ENCODE assay signal across 1 cellular context in the genomic region with DNA sequence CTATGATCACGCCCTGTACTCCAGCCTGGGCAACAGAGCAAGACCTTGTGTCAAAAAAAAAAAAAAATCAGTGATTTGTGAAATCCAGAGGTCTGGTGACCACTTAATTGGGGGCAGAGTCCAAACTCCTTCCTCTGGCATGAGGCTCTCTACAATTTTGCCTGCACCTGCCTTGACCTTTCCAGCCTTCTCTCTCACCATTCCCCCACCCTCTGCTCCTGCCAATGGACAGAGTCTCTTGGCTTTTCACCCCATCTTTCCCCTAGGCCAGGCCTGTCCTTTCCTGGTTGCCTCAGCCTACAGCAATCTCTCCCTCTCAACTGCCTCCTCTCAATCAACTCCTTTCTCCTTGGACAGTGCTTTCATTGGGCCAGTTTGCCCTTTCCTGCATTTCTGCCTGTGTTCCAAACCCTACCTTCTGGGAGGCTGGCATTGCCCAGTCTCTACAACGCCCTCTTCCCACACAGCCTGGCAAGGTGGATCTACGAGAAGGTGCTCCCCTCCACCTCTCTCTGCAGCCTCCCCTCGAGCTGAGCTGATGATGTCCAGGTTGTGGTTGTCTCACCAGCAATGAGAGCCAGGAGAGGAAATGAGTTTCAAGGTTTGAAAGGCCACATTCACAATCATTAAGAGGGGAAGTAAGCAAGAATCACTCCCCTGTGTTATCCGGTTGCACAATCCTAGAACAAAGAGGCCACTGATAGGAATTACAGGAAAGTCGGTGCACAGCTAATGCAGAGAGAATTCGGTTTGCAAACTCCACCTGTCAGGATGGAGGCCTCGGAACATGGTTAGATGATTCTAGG.
TF ChIP-seq lines count a peak whose summit lies in the region.

No MANE protein-coding gene starts in this region.

TF ChIP-seq in HepG2, 621 proteins besides CTCF, POLR2A, EP300 and RAD21 (continued from another document and continues in another):
- TF ChIP-seq, protein P1, sequence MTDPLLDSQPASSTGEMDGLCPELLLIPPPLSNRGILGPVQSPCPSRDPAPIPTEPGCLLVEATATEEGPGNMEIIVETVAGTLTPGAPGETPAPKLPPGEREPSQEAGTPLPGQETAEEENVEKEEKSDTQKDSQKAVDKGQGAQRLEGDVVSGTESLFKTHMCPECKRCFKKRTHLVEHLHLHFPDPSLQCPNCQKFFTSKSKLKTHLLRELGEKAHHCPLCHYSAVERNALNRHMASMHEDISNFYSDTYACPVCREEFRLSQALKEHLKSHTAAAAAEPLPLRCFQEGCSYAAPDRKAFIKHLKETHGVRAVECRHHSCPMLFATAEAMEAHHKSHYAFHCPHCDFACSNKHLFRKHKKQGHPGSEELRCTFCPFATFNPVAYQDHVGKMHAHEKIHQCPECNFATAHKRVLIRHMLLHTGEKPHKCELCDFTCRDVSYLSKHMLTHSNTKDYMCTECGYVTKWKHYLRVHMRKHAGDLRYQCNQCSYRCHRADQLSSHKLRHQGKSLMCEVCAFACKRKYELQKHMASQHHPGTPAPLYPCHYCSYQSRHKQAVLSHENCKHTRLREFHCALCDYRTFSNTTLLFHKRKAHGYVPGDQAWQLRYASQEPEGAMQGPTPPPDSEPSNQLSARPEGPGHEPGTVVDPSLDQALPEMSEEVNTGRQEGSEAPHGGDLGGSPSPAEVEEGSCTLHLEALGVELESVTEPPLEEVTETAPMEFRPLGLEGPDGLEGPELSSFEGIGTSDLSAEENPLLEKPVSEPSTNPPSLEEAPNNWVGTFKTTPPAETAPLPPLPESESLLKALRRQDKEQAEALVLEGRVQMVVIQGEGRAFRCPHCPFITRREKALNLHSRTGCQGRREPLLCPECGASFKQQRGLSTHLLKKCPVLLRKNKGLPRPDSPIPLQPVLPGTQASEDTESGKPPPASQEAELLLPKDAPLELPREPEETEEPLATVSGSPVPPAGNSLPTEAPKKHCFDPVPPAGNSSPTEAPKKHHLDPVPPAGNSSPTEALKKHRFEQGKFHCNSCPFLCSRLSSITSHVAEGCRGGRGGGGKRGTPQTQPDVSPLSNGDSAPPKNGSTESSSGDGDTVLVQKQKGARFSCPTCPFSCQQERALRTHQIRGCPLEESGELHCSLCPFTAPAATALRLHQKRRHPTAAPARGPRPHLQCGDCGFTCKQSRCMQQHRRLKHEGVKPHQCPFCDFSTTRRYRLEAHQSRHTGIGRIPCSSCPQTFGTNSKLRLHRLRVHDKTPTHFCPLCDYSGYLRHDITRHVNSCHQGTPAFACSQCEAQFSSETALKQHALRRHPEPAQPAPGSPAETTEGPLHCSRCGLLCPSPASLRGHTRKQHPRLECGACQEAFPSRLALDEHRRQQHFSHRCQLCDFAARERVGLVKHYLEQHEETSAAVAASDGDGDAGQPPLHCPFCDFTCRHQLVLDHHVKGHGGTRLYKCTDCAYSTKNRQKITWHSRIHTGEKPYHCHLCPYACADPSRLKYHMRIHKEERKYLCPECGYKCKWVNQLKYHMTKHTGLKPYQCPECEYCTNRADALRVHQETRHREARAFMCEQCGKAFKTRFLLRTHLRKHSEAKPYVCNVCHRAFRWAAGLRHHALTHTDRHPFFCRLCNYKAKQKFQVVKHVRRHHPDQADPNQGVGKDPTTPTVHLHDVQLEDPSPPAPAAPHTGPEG (CRISPR knock-in tag; IDR thresholded peaks at IDR 0.05): peak; percentile 76
- TF ChIP-seq HMG20A (CRISPR knock-in tag; IDR thresholded peaks at IDR 0.05; ENCODE audit: borderline replicate concordance): peak; percentile 98
- TF ChIP-seq, protein P2, sequence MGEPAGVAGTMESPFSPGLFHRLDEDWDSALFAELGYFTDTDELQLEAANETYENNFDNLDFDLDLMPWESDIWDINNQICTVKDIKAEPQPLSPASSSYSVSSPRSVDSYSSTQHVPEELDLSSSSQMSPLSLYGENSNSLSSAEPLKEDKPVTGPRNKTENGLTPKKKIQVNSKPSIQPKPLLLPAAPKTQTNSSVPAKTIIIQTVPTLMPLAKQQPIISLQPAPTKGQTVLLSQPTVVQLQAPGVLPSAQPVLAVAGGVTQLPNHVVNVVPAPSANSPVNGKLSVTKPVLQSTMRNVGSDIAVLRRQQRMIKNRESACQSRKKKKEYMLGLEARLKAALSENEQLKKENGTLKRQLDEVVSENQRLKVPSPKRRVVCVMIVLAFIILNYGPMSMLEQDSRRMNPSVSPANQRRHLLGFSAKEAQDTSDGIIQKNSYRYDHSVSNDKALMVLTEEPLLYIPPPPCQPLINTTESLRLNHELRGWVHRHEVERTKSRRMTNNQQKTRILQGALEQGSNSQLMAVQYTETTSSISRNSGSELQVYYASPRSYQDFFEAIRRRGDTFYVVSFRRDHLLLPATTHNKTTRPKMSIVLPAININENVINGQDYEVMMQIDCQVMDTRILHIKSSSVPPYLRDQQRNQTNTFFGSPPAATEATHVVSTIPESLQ (CRISPR knock-in tag; conservative IDR thresholded peaks at IDR 0.05): no peak
- TF ChIP-seq, protein P3, sequence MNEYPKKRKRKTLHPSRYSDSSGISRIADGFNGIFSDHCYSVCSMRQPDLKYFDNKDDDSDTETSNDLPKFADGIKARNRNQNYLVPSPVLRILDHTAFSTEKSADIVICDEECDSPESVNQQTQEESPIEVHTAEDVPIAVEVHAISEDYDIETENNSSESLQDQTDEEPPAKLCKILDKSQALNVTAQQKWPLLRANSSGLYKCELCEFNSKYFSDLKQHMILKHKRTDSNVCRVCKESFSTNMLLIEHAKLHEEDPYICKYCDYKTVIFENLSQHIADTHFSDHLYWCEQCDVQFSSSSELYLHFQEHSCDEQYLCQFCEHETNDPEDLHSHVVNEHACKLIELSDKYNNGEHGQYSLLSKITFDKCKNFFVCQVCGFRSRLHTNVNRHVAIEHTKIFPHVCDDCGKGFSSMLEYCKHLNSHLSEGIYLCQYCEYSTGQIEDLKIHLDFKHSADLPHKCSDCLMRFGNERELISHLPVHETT (CRISPR knock-in tag; conservative IDR thresholded peaks at IDR 0.05): peak; percentile 57; the same call in 1 of the 2 replicates
- TF ChIP-seq, protein P4, sequence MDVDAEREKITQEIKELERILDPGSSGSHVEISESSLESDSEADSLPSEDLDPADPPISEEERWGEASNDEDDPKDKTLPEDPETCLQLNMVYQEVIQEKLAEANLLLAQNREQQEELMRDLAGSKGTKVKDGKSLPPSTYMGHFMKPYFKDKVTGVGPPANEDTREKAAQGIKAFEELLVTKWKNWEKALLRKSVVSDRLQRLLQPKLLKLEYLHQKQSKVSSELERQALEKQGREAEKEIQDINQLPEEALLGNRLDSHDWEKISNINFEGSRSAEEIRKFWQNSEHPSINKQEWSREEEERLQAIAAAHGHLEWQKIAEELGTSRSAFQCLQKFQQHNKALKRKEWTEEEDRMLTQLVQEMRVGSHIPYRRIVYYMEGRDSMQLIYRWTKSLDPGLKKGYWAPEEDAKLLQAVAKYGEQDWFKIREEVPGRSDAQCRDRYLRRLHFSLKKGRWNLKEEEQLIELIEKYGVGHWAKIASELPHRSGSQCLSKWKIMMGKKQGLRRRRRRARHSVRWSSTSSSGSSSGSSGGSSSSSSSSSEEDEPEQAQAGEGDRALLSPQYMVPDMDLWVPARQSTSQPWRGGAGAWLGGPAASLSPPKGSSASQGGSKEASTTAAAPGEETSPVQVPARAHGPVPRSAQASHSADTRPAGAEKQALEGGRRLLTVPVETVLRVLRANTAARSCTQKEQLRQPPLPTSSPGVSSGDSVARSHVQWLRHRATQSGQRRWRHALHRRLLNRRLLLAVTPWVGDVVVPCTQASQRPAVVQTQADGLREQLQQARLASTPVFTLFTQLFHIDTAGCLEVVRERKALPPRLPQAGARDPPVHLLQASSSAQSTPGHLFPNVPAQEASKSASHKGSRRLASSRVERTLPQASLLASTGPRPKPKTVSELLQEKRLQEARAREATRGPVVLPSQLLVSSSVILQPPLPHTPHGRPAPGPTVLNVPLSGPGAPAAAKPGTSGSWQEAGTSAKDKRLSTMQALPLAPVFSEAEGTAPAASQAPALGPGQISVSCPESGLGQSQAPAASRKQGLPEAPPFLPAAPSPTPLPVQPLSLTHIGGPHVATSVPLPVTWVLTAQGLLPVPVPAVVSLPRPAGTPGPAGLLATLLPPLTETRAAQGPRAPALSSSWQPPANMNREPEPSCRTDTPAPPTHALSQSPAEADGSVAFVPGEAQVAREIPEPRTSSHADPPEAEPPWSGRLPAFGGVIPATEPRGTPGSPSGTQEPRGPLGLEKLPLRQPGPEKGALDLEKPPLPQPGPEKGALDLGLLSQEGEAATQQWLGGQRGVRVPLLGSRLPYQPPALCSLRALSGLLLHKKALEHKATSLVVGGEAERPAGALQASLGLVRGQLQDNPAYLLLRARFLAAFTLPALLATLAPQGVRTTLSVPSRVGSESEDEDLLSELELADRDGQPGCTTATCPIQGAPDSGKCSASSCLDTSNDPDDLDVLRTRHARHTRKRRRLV (CRISPR knock-in tag; IDR thresholded peaks at IDR 0.05): peak; percentile 84; the same call in 1 of the 2 replicates
- TF ChIP-seq, protein P5, sequence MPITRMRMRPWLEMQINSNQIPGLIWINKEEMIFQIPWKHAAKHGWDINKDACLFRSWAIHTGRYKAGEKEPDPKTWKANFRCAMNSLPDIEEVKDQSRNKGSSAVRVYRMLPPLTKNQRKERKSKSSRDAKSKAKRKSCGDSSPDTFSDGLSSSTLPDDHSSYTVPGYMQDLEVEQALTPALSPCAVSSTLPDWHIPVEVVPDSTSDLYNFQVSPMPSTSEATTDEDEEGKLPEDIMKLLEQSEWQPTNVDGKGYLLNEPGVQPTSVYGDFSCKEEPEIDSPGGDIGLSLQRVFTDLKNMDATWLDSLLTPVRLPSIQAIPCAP (CRISPR knock-in tag; IDR thresholded peaks at IDR 0.05; ENCODE audit: low read depth): no peak
- no peak for TF ChIP-seq ZNF260 (CRISPR knock-in tag; IDR thresholded peaks at IDR 0.05; ENCODE audit: borderline replicate concordance, low read depth)
- TF ChIP-seq ZEB1 (IDR thresholded peaks at IDR 0.05; ENCODE audit: insufficient replicate concordance, low read depth): peak; percentile 89
- peak; percentile 97 for TF ChIP-seq POLR2G (IDR thresholded peaks at IDR 0.05; ENCODE audit: low read depth, low read length)
- TF ChIP-seq, protein P6, sequence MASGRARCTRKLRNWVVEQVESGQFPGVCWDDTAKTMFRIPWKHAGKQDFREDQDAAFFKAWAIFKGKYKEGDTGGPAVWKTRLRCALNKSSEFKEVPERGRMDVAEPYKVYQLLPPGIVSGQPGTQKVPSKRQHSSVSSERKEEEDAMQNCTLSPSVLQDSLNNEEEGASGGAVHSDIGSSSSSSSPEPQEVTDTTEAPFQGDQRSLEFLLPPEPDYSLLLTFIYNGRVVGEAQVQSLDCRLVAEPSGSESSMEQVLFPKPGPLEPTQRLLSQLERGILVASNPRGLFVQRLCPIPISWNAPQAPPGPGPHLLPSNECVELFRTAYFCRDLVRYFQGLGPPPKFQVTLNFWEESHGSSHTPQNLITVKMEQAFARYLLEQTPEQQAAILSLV (CRISPR knock-in tag; IDR thresholded peaks at IDR 0.05; ENCODE audit: borderline replicate concordance): no peak; the same call in 1 of the 2 replicates
- TF ChIP-seq, protein P7, sequence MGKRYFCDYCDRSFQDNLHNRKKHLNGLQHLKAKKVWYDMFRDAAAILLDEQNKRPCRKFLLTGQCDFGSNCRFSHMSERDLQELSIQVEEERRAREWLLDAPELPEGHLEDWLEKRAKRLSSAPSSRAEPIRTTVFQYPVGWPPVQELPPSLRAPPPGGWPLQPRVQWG (CRISPR knock-in tag; IDR thresholded peaks at IDR 0.05; ENCODE audit: borderline replicate concordance, low read depth): no peak
- TF ChIP-seq MAF1 (CRISPR knock-in tag; IDR thresholded peaks at IDR 0.05; ENCODE audit: borderline replicate concordance): peak; percentile 68; the same call in 1 of the 2 replicates
- TF ChIP-seq CC2D1A (CRISPR knock-in tag; IDR thresholded peaks at IDR 0.05): no peak
- no peak for TF ChIP-seq ZNF382 (CRISPR knock-in tag; IDR thresholded peaks at IDR 0.05; ENCODE audit: borderline replicate concordance)
- TF ChIP-seq SETDB1 (CRISPR knock-in tag; IDR thresholded peaks at IDR 0.05; ENCODE audit: borderline replicate concordance): no peak
- no peak; the same call in 1 of the 2 replicates for TF ChIP-seq ZFP36L2 (CRISPR knock-in tag; IDR thresholded peaks at IDR 0.05)
- TF ChIP-seq, protein P8, sequence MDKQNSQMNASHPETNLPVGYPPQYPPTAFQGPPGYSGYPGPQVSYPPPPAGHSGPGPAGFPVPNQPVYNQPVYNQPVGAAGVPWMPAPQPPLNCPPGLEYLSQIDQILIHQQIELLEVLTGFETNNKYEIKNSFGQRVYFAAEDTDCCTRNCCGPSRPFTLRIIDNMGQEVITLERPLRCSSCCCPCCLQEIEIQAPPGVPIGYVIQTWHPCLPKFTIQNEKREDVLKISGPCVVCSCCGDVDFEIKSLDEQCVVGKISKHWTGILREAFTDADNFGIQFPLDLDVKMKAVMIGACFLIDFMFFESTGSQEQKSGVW (CRISPR knock-in tag; IDR thresholded peaks at IDR 0.05; ENCODE audit: borderline replicate concordance): no peak; the same call in 1 of the 2 replicates
- TF ChIP-seq JUNB (CRISPR knock-in tag; IDR thresholded peaks at IDR 0.05; ENCODE audit: borderline replicate concordance): peak; percentile 62; the same call in 1 of the 2 replicates
- no peak for TF ChIP-seq NFIB (CRISPR knock-in tag; IDR thresholded peaks at IDR 0.05; ENCODE audit: borderline replicate concordance)
- TF ChIP-seq NR2F6 (IDR thresholded peaks at IDR 0.05): peak; percentile 96
- peak; percentile 95 for TF ChIP-seq NR2F6 (CRISPR knock-in tag; IDR thresholded peaks at IDR 0.05)
- no peak; the same call in 1 of the 2 replicates for TF ChIP-seq RELA (CRISPR knock-in tag; IDR thresholded peaks at IDR 0.05)
- TF ChIP-seq HNF4A (CRISPR knock-in tag; IDR thresholded peaks at IDR 0.05): peak; percentile 99
- TF ChIP-seq MYNN (CRISPR knock-in tag; IDR thresholded peaks at IDR 0.05; ENCODE audit: low read depth): no peak
- peak; percentile 81 for TF ChIP-seq KDM1A (CRISPR knock-in tag; IDR thresholded peaks at IDR 0.05)
- TF ChIP-seq FOSL2 (CRISPR knock-in tag; IDR thresholded peaks at IDR 0.05): peak; percentile 98
- TF ChIP-seq, protein P9, sequence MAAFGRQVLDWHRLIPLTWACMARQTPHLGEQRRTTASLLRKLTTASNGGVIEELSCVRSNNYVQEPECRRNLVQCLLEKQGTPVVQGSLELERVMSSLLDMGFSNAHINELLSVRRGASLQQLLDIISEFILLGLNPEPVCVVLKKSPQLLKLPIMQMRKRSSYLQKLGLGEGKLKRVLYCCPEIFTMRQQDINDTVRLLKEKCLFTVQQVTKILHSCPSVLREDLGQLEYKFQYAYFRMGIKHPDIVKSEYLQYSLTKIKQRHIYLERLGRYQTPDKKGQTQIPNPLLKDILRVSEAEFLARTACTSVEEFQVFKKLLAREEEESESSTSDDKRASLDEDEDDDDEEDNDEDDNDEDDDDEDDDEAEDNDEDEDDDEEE (CRISPR knock-in tag; IDR thresholded peaks at IDR 0.05): no peak
- TF ChIP-seq ZNF224 (CRISPR knock-in tag; IDR thresholded peaks at IDR 0.05): no peak
- no peak for TF ChIP-seq ZSCAN22 (CRISPR knock-in tag; IDR thresholded peaks at IDR 0.05)
- peak; percentile 81 for TF ChIP-seq ZC3H13 (CRISPR knock-in tag; IDR thresholded peaks at IDR 0.05)
- TF ChIP-seq NKX3-1 (CRISPR knock-in tag; IDR thresholded peaks at IDR 0.05): peak; percentile 93
- no peak for TF ChIP-seq TMF1 (CRISPR knock-in tag; IDR thresholded peaks at IDR 0.05; ENCODE audit: low read depth)
- TF ChIP-seq, protein P10, sequence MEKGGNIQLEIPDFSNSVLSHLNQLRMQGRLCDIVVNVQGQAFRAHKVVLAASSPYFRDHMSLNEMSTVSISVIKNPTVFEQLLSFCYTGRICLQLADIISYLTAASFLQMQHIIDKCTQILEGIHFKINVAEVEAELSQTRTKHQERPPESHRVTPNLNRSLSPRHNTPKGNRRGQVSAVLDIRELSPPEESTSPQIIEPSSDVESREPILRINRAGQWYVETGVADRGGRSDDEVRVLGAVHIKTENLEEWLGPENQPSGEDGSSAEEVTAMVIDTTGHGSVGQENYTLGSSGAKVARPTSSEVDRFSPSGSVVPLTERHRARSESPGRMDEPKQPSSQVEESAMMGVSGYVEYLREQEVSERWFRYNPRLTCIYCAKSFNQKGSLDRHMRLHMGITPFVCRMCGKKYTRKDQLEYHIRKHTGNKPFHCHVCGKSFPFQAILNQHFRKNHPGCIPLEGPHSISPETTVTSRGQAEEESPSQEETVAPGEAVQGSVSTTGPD (CRISPR knock-in tag; IDR thresholded peaks at IDR 0.05): peak; percentile 85
- TF ChIP-seq RBM22 (optimal IDR thresholded peaks at IDR 0.05; ENCODE audit: low read length): peak; percentile 9
- peak; percentile 70 for TF ChIP-seq DMAP1 (CRISPR knock-in tag; IDR thresholded peaks at IDR 0.05)
